In the genomic region with DNA sequence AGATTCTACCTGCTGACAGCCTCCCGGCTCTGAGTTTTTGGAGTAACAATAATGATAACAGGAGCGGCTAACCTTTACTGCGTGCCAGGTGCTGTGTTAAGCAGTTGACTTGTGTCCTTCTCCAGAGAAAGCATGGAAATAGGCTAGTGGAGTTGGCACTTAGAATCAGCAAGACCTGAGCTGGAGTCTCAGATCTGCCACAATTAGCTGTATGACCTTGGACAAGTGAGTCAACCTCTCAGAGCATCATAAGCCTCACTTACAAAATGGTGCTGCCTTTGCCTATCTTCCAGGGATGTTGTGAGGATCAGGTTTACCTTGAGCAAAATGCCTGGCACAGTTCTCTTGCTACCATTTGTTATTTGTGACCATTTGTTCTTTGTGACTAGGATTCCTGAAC, we compare ENCODE assay signal across 29 cellular contexts.
"Had no signal": no experiment of that assay in that cellular context is flagged by ENCODE, and none has a peak within 500 bp of the region (broad histone marks: within the 10 kb centered on the region; RNA-seq: fewer than 3 reads in every experiment).

No MANE protein-coding gene starts in this region.

- DNase-seq: activated effector memory CD4-positive, alpha-beta T cell treated with anti-CD3 and anti-CD28 coated beads, Interleukin-2, amount 50 U/mL, for 16 hours; activated effector memory CD4-positive, alpha-beta T cell treated with Interleukin-2 at 50 U/mL for 16 hours; activated gamma-delta T cell; activated gamma-delta T cell treated with Interleukin-2 at 50 U/mL for 16 hours; activated naive CD4-positive, alpha-beta T cell; activated naive CD4-positive, alpha-beta T cell treated with anti-CD3 and anti-CD28 coated beads for 36 hours; activated naive CD4-positive, alpha-beta T cell treated with anti-CD3 and anti-CD28 coated beads, Interleukin-2, amount 10 ng/mL, durations not matched to agents 7 days and 5 days; activated naive CD4-positive, alpha-beta T cell treated with anti-CD3 and anti-CD28 coated beads, Interleukin-2, amount 50 U/mL, for 16 hours; activated naive CD4-positive, alpha-beta T cell treated with Interleukin-2 at 50 U/mL for 16 hours; activated naive CD8-positive, alpha-beta T cell treated with anti-CD3 and anti-CD28 coated beads for 36 hours; activated naive CD8-positive, alpha-beta T cell treated with anti-CD3 and anti-CD28 coated beads, Interleukin-2, amount 10 ng/mL, durations not matched to agents 7 days and 5 days; activated naive CD8-positive, alpha-beta T cell treated with anti-CD3 and anti-CD28 coated beads, Interleukin-2, amount 50 U/mL, for 24 hours; activated T-cell treated with anti-CD3 and anti-CD28 coated beads, Interleukin-2, amount 50 U/mL, for 1 hour; activated T-cell treated with anti-CD3 and anti-CD28 coated beads, Interleukin-2, amount 50 U/mL, for 24 hours; activated T-cell treated with anti-CD3 and anti-CD28 coated beads, Interleukin-2, amount 50 U/mL, for 4 hours; activated T-cell treated with anti-CD3 and anti-CD28 coated beads, Interleukin-2, amount 50 U/mL, for 48 hours; activated T-cell treated with anti-CD3 and anti-CD28 coated beads, Interleukin-2, amount 50 U/mL, for 72 hours; amniotic stem cell; amygdala; anterior cingulate cortex; aorta; body of pancreas; brain microvascular endothelial cell; caudate nucleus; central memory CD4-positive, alpha-beta T cell; cerebellar nuclear complex had no signal

- H3K9me3 ChIP-seq: ascending aorta, body of pancreas had no signal

- H3K4me1 ChIP-seq: ascending aorta, body of pancreas, breast epithelium had no signal

- H3K27me3 ChIP-seq: ascending aorta, body of pancreas, brain microvascular endothelial cell, breast epithelium, cardiac muscle cell had no signal

- H3K4me3 ChIP-seq: ascending aorta, body of pancreas, breast epithelium, cardiac muscle cell had no signal

- H3K27ac ChIP-seq: ascending aorta, body of pancreas, brain microvascular endothelial cell, breast epithelium, cardiac muscle cell had no signal

- H3K36me3 ChIP-seq: ascending aorta, brain microvascular endothelial cell, breast epithelium, cardiac muscle cell had no signal
